In genomic region chr3:135007622-135008021, GRCh38 we compare ENCODE assay signal across 17 cellular contexts.
DNase-seq lines count a peak whose midpoint lies in the region; ATAC-seq and TF ChIP-seq lines count a peak whose summit lies in the region.
"Had no signal": no experiment of that assay in that cellular context is flagged by ENCODE, and none has a peak within 500 bp of the region (broad histone marks: within the 10 kb centered on the region; RNA-seq: fewer than 3 reads in every experiment).

No MANE protein-coding gene starts in this region.

- H3K4me3 ChIP-seq in retinal pigment epithelial cell (ENCODE audit: low read length): no peak overlapping the region
- H3K4me3 ChIP-seq: K562 had no signal

- DNase-seq in NCI-H345 (lab: John Stamatoyannopoulos, UW) (peak; percentile 22), NCI-H345 treated with DMSO at 0.1 percent for 48 hours (lab: John Stamatoyannopoulos, UW; ENCODE audit: unreplicated experiment) (no peak), RPMI7951 (ENCODE audit: low read depth) (peak; percentile 42), glomerular endothelial cell (ENCODE audit: extremely low read depth, low read depth, low spot score) (peak; percentile 14), retinal pigment epithelial cell (ENCODE audit: low read depth) (peak; percentile 87)
- DNase-seq in activated T-cell treated with anti-CD3 and anti-CD28 coated beads, Interleukin-2, amount 50 U/mL, for 1 hour: no peak
- DNase-seq: CD4-positive, alpha-beta memory T cell; DMS79; NCI-H1436; NCI-H2029 treated with DMSO at 0.1 percent for 48 hours; NCI-H2171 treated with DMSO at 0.1 percent for 48 hours; NCI-H524; SHP77 had no signal

- ATAC-seq in GM18858 (IDR thresholded peaks at IDR 0.05; ENCODE audit: unreplicated experiment) (no peak), GM19351 (IDR thresholded peaks at IDR 0.05; ENCODE audit: unreplicated experiment) (no peak)
- ATAC-seq: K562, Panc1 had no signal

- TF ChIP-seq CTCF in retinal pigment epithelial cell (conservative IDR thresholded peaks at IDR 0.05; ENCODE audit: low read depth, low read length): no peak

Comparison
In these comparisons a context has a peak if more than half of its experiments do, and no peak if none do; other contexts are left out.
1. DNase-seq: peak in NCI-H345 (single experiment), RPMI7951 (single experiment), glomerular endothelial cell (single experiment) and retinal pigment epithelial cell (single experiment); none in NCI-H345 treated with DMSO at 0.1 percent for 48 hours (single experiment) and activated T-cell treated with anti-CD3 and anti-CD28 coated beads, Interleukin-2, amount 50 U/mL, for 1 hour (single experiment).